In genomic region chr2:85266424-85267041, GRCh38 we compare ENCODE assay signal across 8 cellular contexts.
DNase-seq lines count a peak whose midpoint lies in the region; ATAC-seq and TF ChIP-seq lines count a peak whose summit lies in the region.

No MANE protein-coding gene starts in this region.

- POLR2A ChIA-PET in activated CD8-positive, alpha-beta T cell treated with anti-CD3 and anti-CD28 coated beads, Interleukin-2, amount 10 ng/mL, durations not matched to agents 7 days and 5 days (lab: Charles Lee): no interaction called here

- CTCF ChIA-PET in activated CD8-positive, alpha-beta T cell treated with anti-CD3 and anti-CD28 coated beads, Interleukin-2, amount 10 ng/mL, durations not matched to agents 7 days and 5 days (lab: Charles Lee): interaction anchor here (0.7 to 4.6 kb wide), 32 partner anchors 8 to 340 kb away, joined by 3 to 47 read pairs (median 4); no protein-coding TSS in a partner anchor

- H3K9me3 Mint-ChIP-seq in activated CD8-positive, alpha-beta T cell treated with anti-CD3 and anti-CD28 coated beads, Interleukin-2, amount 10 ng/mL, durations not matched to agents 7 days and 5 days (ENCODE audit: insufficient read depth): no peaks in the 10 kb centered on the region
- H3K9me3 Mint-ChIP-seq in endothelial cell (ENCODE audit: unreplicated experiment) (no peaks in the 10 kb centered on the region), naive B cell (no peaks in the 10 kb centered on the region)
- H3K9me3 Mint-ChIP-seq in stimulated activated naive B cell treated with anti-CD40 and anti-IgM and Interleukin-4, amounts not matched to agents 10 μg/mL and 1 μg/mL and 100 μg/mL, for 72 hours: no peaks in the 10 kb centered on the region

- peak; percentile 75 for DNase-seq in COLO668 (lab: John Stamatoyannopoulos, UW; ENCODE audit: unreplicated experiment)
- DNase-seq in NAMALWA (ENCODE audit: low spot score): peak; percentile 66
- peak; percentile 80 for DNase-seq in activated CD8-positive, alpha-beta T cell treated with anti-CD3 and anti-CD28 coated beads, Interleukin-2, amount 10 ng/mL, durations not matched to agents 7 days and 5 days
- peak; percentile 62 for DNase-seq in endothelial cell (ENCODE audit: low spot score)
- DNase-seq in naive B cell: peak; percentile 31
- DNase-seq in stimulated activated naive B cell treated with anti-CD40 and anti-IgM and Interleukin-4, amounts not matched to agents 10 μg/mL and 1 μg/mL and 100 μg/mL, for 72 hours: peak; percentile 22
- no peak for DNase-seq in NCI-H1694 treated with DMSO at 0.1 percent for 48 hours (lab: John Stamatoyannopoulos, UW)

- no peak overlapping the region for H3K27ac Mint-ChIP-seq in activated CD8-positive, alpha-beta T cell treated with anti-CD3 and anti-CD28 coated beads, Interleukin-2, amount 10 ng/mL, durations not matched to agents 7 days and 5 days
- H3K27ac Mint-ChIP-seq in endothelial cell (ENCODE audit: unreplicated experiment) (no peak overlapping the region), naive B cell (no peak overlapping the region)
- no peak overlapping the region for H3K27ac Mint-ChIP-seq in stimulated activated naive B cell treated with anti-CD40 and anti-IgM and Interleukin-4, amounts not matched to agents 10 μg/mL and 1 μg/mL and 100 μg/mL, for 72 hours

- ATAC-seq in GM21360 (IDR thresholded peaks at IDR 0.05; ENCODE audit: unreplicated experiment) (peak; percentile 77), naive B cell (ENCODE audit: low read depth in 2 of 2) (peak in 1 of 2 donors; percentile 51)
- ATAC-seq in activated CD8-positive, alpha-beta T cell treated with anti-CD3 and anti-CD28 coated beads, Interleukin-2, amount 10 ng/mL, durations not matched to agents 7 days and 5 days: peak; percentile 81
- peak; percentile 69 to 73 for ATAC-seq in stimulated activated naive B cell treated with anti-CD40 and anti-IgM and Interleukin-4, amounts not matched to agents 10 μg/mL and 1 μg/mL and 100 μg/mL, for 72 hours (replicated peaks)

- H3K36me3 Mint-ChIP-seq in activated CD8-positive, alpha-beta T cell treated with anti-CD3 and anti-CD28 coated beads, Interleukin-2, amount 10 ng/mL, durations not matched to agents 7 days and 5 days (ENCODE audit: low read depth): no peaks in the 10 kb centered on the region
- H3K36me3 Mint-ChIP-seq in endothelial cell (ENCODE audit: low read depth, unreplicated experiment) (peaks cover 36% of the 10 kb centered on the region), naive B cell (no peaks in the 10 kb centered on the region)
- H3K36me3 Mint-ChIP-seq in stimulated activated naive B cell treated with anti-CD40 and anti-IgM and Interleukin-4, amounts not matched to agents 10 μg/mL and 1 μg/mL and 100 μg/mL, for 72 hours: no peaks in the 10 kb centered on the region

- H3K4me1 Mint-ChIP-seq in activated CD8-positive, alpha-beta T cell treated with anti-CD3 and anti-CD28 coated beads, Interleukin-2, amount 10 ng/mL, durations not matched to agents 7 days and 5 days (ENCODE audit: low read depth): no peaks in the 10 kb centered on the region
- peaks cover 70% of the 10 kb centered on the region for H3K4me1 Mint-ChIP-seq in endothelial cell (ENCODE audit: unreplicated experiment)
- no peaks in the 10 kb centered on the region for H3K4me1 Mint-ChIP-seq in naive B cell
- no peaks in the 10 kb centered on the region for H3K4me1 Mint-ChIP-seq in stimulated activated naive B cell treated with anti-CD40 and anti-IgM and Interleukin-4, amounts not matched to agents 10 μg/mL and 1 μg/mL and 100 μg/mL, for 72 hours

- peaks cover 12% of the 10 kb centered on the region for H3K27me3 Mint-ChIP-seq in activated CD8-positive, alpha-beta T cell treated with anti-CD3 and anti-CD28 coated beads, Interleukin-2, amount 10 ng/mL, durations not matched to agents 7 days and 5 days (ENCODE audit: low read depth)
- peaks cover 26% of the 10 kb centered on the region for H3K27me3 Mint-ChIP-seq in endothelial cell (ENCODE audit: unreplicated experiment)
- peaks cover 12 to 56% (median 43%) of the 10 kb centered on the region in 3 donors for H3K27me3 Mint-ChIP-seq in naive B cell
- peaks cover 29 to 47% of the 10 kb centered on the region in 2 donors for H3K27me3 Mint-ChIP-seq in stimulated activated naive B cell treated with anti-CD40 and anti-IgM and Interleukin-4, amounts not matched to agents 10 μg/mL and 1 μg/mL and 100 μg/mL, for 72 hours

- no peak overlapping the region for H3K4me3 Mint-ChIP-seq in activated CD8-positive, alpha-beta T cell treated with anti-CD3 and anti-CD28 coated beads, Interleukin-2, amount 10 ng/mL, durations not matched to agents 7 days and 5 days
- H3K4me3 Mint-ChIP-seq in endothelial cell (ENCODE audit: unreplicated experiment) (no peak overlapping the region), naive B cell (no peak overlapping the region)
- H3K4me3 Mint-ChIP-seq in stimulated activated naive B cell treated with anti-CD40 and anti-IgM and Interleukin-4, amounts not matched to agents 10 μg/mL and 1 μg/mL and 100 μg/mL, for 72 hours: no peak overlapping the region

- peak; percentile 77 for TF ChIP-seq CTCF in endothelial cell (IDR thresholded peaks at IDR 0.05; ENCODE audit: unreplicated experiment)
